In the genomic region with DNA sequence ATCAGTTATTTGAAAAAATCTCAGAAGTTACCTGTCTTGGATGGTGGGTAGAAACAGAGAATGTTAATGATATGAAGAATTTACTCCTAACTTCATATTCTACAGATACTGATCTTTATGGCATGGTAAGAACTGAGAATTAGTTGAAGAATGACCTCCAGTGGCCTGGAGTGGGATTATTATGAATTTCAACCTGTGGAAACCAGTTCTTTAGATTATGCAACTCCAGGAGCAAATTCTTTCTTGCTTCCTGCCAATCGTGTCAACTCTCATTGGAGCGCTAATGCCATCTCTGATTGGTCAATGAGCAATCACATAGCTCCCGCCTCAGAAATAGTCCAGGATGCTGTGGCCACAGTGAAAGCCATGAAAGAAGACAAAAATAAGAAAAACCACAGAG, we compare ENCODE assay signal across 8 cellular contexts. TPM values are rescaled to one million over a fixed set of nuclear protein-coding genes. Genes with fewer than 3 reads are reported as not detected.
A peak's percentile ranks its signal among the peaks of the same experiment; 100 is the strongest.
DNase-seq lines count a peak whose midpoint lies in the region; ATAC-seq lines count a peak whose summit lies in the region.

No MANE protein-coding gene starts in this region.

- H3K9me3 Mint-ChIP-seq in T-helper 1 cell treated with Interleukin-12 subunit alpha and Interleukin-12 subunit beta and Interleukin-4 antibody, amounts not matched to agents 30 μg/mL and 1 μg/mL, for 36 hours = peaks cover 21% of the 10 kb centered on the region

- peaks cover 23% of the 10 kb centered on the region for H3K36me3 Mint-ChIP-seq in T-helper 1 cell treated with Interleukin-12 subunit alpha and Interleukin-12 subunit beta and Interleukin-4 antibody, amounts not matched to agents 30 μg/mL and 1 μg/mL, for 36 hours (ENCODE audit: low read depth)

- H3K4me1 Mint-ChIP-seq in T-helper 1 cell treated with Interleukin-12 subunit alpha and Interleukin-12 subunit beta and Interleukin-4 antibody, amounts not matched to agents 30 μg/mL and 1 μg/mL, for 36 hours (ENCODE audit: low read depth) = peaks cover 37% of the 10 kb centered on the region

- no peak for ATAC-seq in activated CD4-positive, CD25-positive, alpha-beta regulatory T cell treated with anti-CD3 and anti-CD28 coated beads, Interleukin-2, amount 50 U/mL, for 24 hours
- no peak for ATAC-seq in GM21390 (IDR thresholded peaks at IDR 0.05; ENCODE audit: unreplicated experiment)

- peak; percentile 41 for DNase-seq in DMS53 treated with DMSO at 0.1 percent for 48 hours (lab: John Stamatoyannopoulos, UW; ENCODE audit: unreplicated experiment)
- DNase-seq in Jurkat, Clone E6-1 (ENCODE audit: low read depth, low spot score) = peak; percentile 32
- peak; percentile 22 for DNase-seq in inferior parietal cortex (ENCODE audit: extremely low spot score)
- DNase-seq in stimulated activated naive CD4-positive, alpha-beta T cell (lab: John Stamatoyannopoulos, UW) = no peak
- DNase-seq in putamen (ENCODE audit: low spot score) = no peak

- H3K4me3 Mint-ChIP-seq in T-helper 1 cell treated with Interleukin-12 subunit alpha and Interleukin-12 subunit beta and Interleukin-4 antibody, amounts not matched to agents 30 μg/mL and 1 μg/mL, for 36 hours = peak overlapping the region; percentile 77

- H3K27me3 Mint-ChIP-seq in T-helper 1 cell treated with Interleukin-12 subunit alpha and Interleukin-12 subunit beta and Interleukin-4 antibody, amounts not matched to agents 30 μg/mL and 1 μg/mL, for 36 hours (ENCODE audit: low read depth) = peaks cover 4% of the 10 kb centered on the region

- H3K27ac Mint-ChIP-seq in T-helper 1 cell treated with Interleukin-12 subunit alpha and Interleukin-12 subunit beta and Interleukin-4 antibody, amounts not matched to agents 30 μg/mL and 1 μg/mL, for 36 hours = peak overlapping the region; percentile 97

- no peak overlapping the region for H3K4me3 ChIP-seq in Jurkat, Clone E6-1 (ENCODE audit: low read length)

RNA-seq across cellular contexts. Expression of a gene that starts 40.6 kb away (rescaled TPM):
- polyA plus RNA-seq in Jurkat, Clone E6-1 (2012; ENCODE audit: insufficient read depth, insufficient read length) = 37.6 TPM

Comparison
In these comparisons a context has a peak if more than half of its experiments do, and no peak if none do; other contexts are left out.
1. DNase-seq: peak in DMS53 treated with DMSO at 0.1 percent for 48 hours (single experiment), Jurkat, Clone E6-1 (single experiment) and inferior parietal cortex (single experiment); none in stimulated activated naive CD4-positive, alpha-beta T cell (0 of 6) and putamen (single experiment).